In the genomic region with DNA sequence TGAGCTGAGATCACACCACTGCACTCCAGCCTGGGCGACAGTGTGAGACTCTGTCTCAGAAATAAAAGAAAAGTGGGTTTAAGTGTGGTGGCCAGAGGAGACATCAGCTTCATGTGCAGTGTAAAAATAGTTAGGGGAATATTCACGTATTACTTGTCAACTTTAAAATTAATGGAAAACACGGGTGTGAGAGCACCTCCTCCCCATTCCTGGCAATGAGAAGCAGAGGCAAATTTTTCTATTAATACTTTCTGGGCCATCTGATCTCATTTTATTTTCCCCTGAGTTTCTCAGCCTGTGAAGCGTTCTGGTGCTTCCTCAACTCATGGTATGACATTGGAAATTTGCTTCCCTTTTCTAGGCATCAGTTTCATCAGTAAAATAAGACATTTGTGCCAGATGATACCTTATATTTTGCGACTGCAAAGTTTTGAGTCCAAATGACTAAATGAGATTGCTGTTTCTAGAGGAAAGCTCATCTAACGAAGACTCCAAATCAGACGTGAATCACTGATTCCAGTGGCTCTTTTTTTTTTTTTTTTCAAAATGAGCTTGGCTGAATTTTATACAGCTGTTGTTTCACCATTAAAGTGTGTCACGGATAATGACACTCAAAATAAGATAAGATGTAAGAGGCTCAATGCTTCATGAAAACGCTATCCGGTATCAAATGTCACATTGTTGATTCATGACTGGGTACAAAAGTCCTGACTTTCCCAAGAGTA, we compare ENCODE assay signal across 23 cellular contexts.
A peak's percentile ranks its signal among the peaks of the same experiment; 100 is the strongest.
DNase-seq lines count a peak whose midpoint lies in the region; ATAC-seq, FAIRE-seq and TF ChIP-seq lines count a peak whose summit lies in the region.
"Had no signal": no experiment of that assay in that cellular context is flagged by ENCODE, and none has a peak within 500 bp of the region (broad histone marks: within the 10 kb centered on the region; RNA-seq: fewer than 3 reads in every experiment).

No MANE protein-coding gene starts in this region.

- TF ChIP-seq CTCF in brain microvascular endothelial cell (IDR thresholded peaks at IDR 0.05; ENCODE audit: low read depth, low read length, missing control alignments) (no peak), GM13976 (IDR thresholded peaks at IDR 0.05; ENCODE audit: borderline replicate concordance, control extremely low read depth, extremely low read depth, insufficient read depth, missing control alignments) (no peak), BE2C (IDR thresholded peaks at IDR 0.05; ENCODE audit: low read depth, low read length) (no peak)

- H3F3A ChIP-seq in GM23248 (ENCODE audit: insufficient read depth) = peaks cover 34% of the 10 kb centered on the region

- peak; percentile 80 for DNase-seq in GM23248
- peak; percentile 22 for DNase-seq in brain microvascular endothelial cell
- no peak for DNase-seq in GM13976 (ENCODE audit: low spot score)
- no peak for DNase-seq in BE2C
- no peak for DNase-seq in iPS-NIHi7 (ENCODE audit: extremely low spot score)
- DNase-seq: CD4-positive, CD25-positive, alpha-beta regulatory T cell; DMS 273 treated with DMSO at 0.1 percent for 48 hours; effector CD4-positive, alpha-beta T cell; erythroblast; GF-D8; left colon; MV-4-11; NCI-H226; OCI-M1; substantia nigra; T-helper 1 cell had no signal

- H2AFZ ChIP-seq in ACC112 (ENCODE audit: low read length, unreplicated experiment) (peak overlapping the region; percentile 93), GM23248 (0 out of 2 replicates have a peak overlapping the region, but pooled peaks have one; percentile 3)
- H2AFZ ChIP-seq: parathyroid adenoma had no signal

- no peaks in the 10 kb centered on the region for H3K9me2 ChIP-seq in GM23248 (ENCODE audit: insufficient read depth)

- H3K4me1 ChIP-seq in ACC112 (ENCODE audit: control insufficient read depth, insufficient read depth, low read length, unreplicated experiment) = peaks cover 49% of the 10 kb centered on the region
- peaks cover 49% of the 10 kb centered on the region for H3K4me1 ChIP-seq in GM23248 (ENCODE audit: insufficient read depth)
- H3K4me1 ChIP-seq in BE2C = no peaks in the 10 kb centered on the region
- H3K4me1 ChIP-seq: parathyroid adenoma, SJSA1 had no signal

- peak overlapping the region; percentile 68 for H3K4me2 ChIP-seq in GM23248 (ENCODE audit: unreplicated experiment)
- H3K4me2 ChIP-seq: KMS-11 had no signal

- H3K4me3 ChIP-seq in ACC112 (ENCODE audit: low read depth, low read length) = peak overlapping the region; percentile 50; the same call in 1 of the 2 replicates
- H3K4me3 ChIP-seq in GM23248 = peak overlapping the region; percentile 44
- H3K4me3 ChIP-seq in brain microvascular endothelial cell (ENCODE audit: low read depth, low read length) = no peak overlapping the region
- no peak overlapping the region for H3K4me3 ChIP-seq in BE2C (ENCODE audit: low read depth, low read length)
- H3K4me3 ChIP-seq: SJSA1 had no signal

- H3K9me3 ChIP-seq in GM23248 (ENCODE audit: low read depth) (no peaks in the 10 kb centered on the region), BE2C (no peaks in the 10 kb centered on the region)
- H3K9me3 ChIP-seq: SJSA1 had no signal

- H3K79me2 ChIP-seq in ACC112 (ENCODE audit: control insufficient read depth, insufficient read depth, low read length, unreplicated experiment) (no peaks in the 10 kb centered on the region), GM23248 (ENCODE audit: insufficient read depth) (no peaks in the 10 kb centered on the region)
- H3K79me2 ChIP-seq: parathyroid adenoma had no signal

- H3K27ac ChIP-seq in ACC112 (ENCODE audit: low read depth, low read length) (peak overlapping the region; percentile 89), GM23248 (peak overlapping the region; percentile 74), brain microvascular endothelial cell (peak overlapping the region; percentile 25)
- H3K27ac ChIP-seq: KMS-11, parathyroid adenoma, SJSA1 had no signal

- in situ Hi-C loops in GM23248 (cut with MboI) (no loop called here), brain microvascular endothelial cell (cut with HindIII; ENCODE audit: low pct_ligation_motif_present, low sequenced_read_pairs) (no loop called here), GM13976 (cut with MboI; ENCODE audit: low sequenced_read_pairs, unreplicated experiment) (no loop called here)

- peak overlapping the region; percentile 53 for H3K9ac ChIP-seq in GM23248
- H3K9ac ChIP-seq: KMS-11, parathyroid adenoma had no signal

- peak; percentile 38 for FAIRE-seq in islet of Langerhans (lab: Jason Lieb, UNC)

- no peaks in the 10 kb centered on the region for H4K20me1 ChIP-seq in GM23248 (ENCODE audit: insufficient read depth)

- H3K27me3 ChIP-seq in ACC112 (ENCODE audit: insufficient read depth, low read length) = no peaks in the 10 kb centered on the region
- H3K27me3 ChIP-seq in GM23248 (replicated peaks; ENCODE audit: insufficient read depth) = no peaks in the 10 kb centered on the region
- H3K27me3 ChIP-seq in brain microvascular endothelial cell (replicated peaks) = no peaks in the 10 kb centered on the region
- peaks cover 29% of the 10 kb centered on the region for H3K27me3 ChIP-seq in BE2C
- H3K27me3 ChIP-seq: SJSA1 had no signal

- H3K36me3 ChIP-seq in ACC112 (ENCODE audit: insufficient read depth, low read length) = no peaks in the 10 kb centered on the region
- no peaks in the 10 kb centered on the region for H3K36me3 ChIP-seq in GM23248 (ENCODE audit: low read depth)
- no peaks in the 10 kb centered on the region for H3K36me3 ChIP-seq in brain microvascular endothelial cell (replicated peaks)
- H3K36me3 ChIP-seq in BE2C = no peaks in the 10 kb centered on the region
- H3K36me3 ChIP-seq: SJSA1 had no signal

- WGBS in GM23248 (ENCODE audit: low coverage in 1 of 2, low lambda C conversion rate in 2 of 2, missing lambda C conversion rate in 2 of 2), 2 experiments = 6% methylated on average over 10 of the region's 10 CpGs

- ATAC-seq in HG02798 (IDR thresholded peaks at IDR 0.05; ENCODE audit: poor library complexity, unreplicated experiment) = no peak
- ATAC-seq: HCT116, left colon had no signal

Comparison
In these comparisons a context has a peak if more than half of its experiments do, and no peak if none do; other contexts are left out.
1. H3K27ac ChIP-seq: peak in every context shown above with its lines; median percentile 89 in ACC112; 74 in GM23248; 25 in brain microvascular endothelial cell.
2. H3K4me3 ChIP-seq: peak in ACC112 (single experiment) and GM23248 (single experiment); none in brain microvascular endothelial cell (single experiment) and BE2C (single experiment).
3. DNase-seq: peak in GM23248 (single experiment) and brain microvascular endothelial cell (single experiment); none in GM13976 (single experiment), BE2C (single experiment) and iPS-NIHi7 (single experiment).